13 cellular contexts compared by ENCODE assay signal in genomic region chr16:30343491-30343820, GRCh38. TPM values are rescaled to one million over a fixed set of nuclear protein-coding genes. Genes with fewer than 3 reads are reported as not detected.
"Had no signal": no experiment of that assay in that cellular context is flagged by ENCODE, and none has a peak within 500 bp of the region (broad histone marks: within the 10 kb centered on the region; RNA-seq: fewer than 3 reads in every experiment).

No MANE protein-coding gene starts in this region.

RNA-seq across cellular contexts. Expression of gene MYL11, which starts 31.1 kb away (rescaled TPM):
- total RNA-seq: dermis blood vessel endothelial cell, epithelial cell of proximal tubule, esophagus muscularis mucosa, fibroblast of lung, foreskin keratinocyte, gastroesophageal sphincter, heart left ventricle, kidney, lower lobe of right lung, mesenteric fat pad, renal cortical epithelial cell had no signal
- polyA plus RNA-seq: endothelial cell of umbilical vein, heart left ventricle had no signal

RNA-seq across cellular contexts. Expression of gene SEPTIN1, which starts 38.9 kb away (rescaled TPM):
- total RNA-seq: dermis blood vessel endothelial cell, foreskin keratinocyte, hepatocyte had no signal
- polyA plus RNA-seq: fibroblast of lung had no signal
